In genomic region chr5:52809884-52810283, GRCh38 we compare ENCODE assay signal across 9 cellular contexts. TPM values are rescaled to one million over a fixed set of nuclear protein-coding genes. Genes with fewer than 3 reads are reported as not detected.
DNase-seq lines count a peak whose midpoint lies in the region; ATAC-seq, FAIRE-seq and TF ChIP-seq lines count a peak whose summit lies in the region.
"Had no signal": no experiment of that assay in that cellular context is flagged by ENCODE, and none has a peak within 500 bp of the region (broad histone marks: within the 10 kb centered on the region; RNA-seq: fewer than 3 reads in every experiment).

No MANE protein-coding gene starts in this region.

- 84% methylated on average over 1 of the region's 1 CpG for WGBS in HepG2 (ENCODE audit: low lambda C conversion rate)

- H3K27ac ChIP-seq in left ventricle myocardium inferior (replicated peaks): peak overlapping the region; percentile 51
- H3K27ac ChIP-seq in HepG2 (ENCODE audit: extremely low read length, insufficient read depth, low read length): no peak overlapping the region
- peak overlapping the region; percentile 73 to 96 for H3K27ac ChIP-seq in uterus

- TF ChIP-seq CTCF in left ventricle myocardium inferior (IDR thresholded peaks at IDR 0.05; ENCODE audit: borderline replicate concordance) (no peak), HepG2 (CRISPR knock-in tag; IDR thresholded peaks at IDR 0.05) (no peak), uterus (IDR thresholded peaks at IDR 0.05) (no peak)

- CTCF ChIA-PET in HepG2 (lab: Yijun Ruan, JAX; ENCODE audit: low intra/inter-chr PET ratio, low total read pairs): no interaction called here
- CTCF ChIA-PET in HEK293T (lab: Yijun Ruan, JAX): interaction anchor here (1.2 to 1.4 kb wide), 2 partner anchors 22 to 117 kb away, joined by 3 read pairs; no protein-coding TSS in a partner anchor

- H3K79me2 ChIP-seq in HepG2 (ENCODE audit: insufficient read depth, low read length): peaks cover 25% of the 10 kb centered on the region

- no peaks in the 10 kb centered on the region for H3K9me3 ChIP-seq in left ventricle myocardium inferior (replicated peaks)
- H3K9me3 ChIP-seq in adipocyte (ENCODE audit: control insufficient read depth, low read length): no peaks in the 10 kb centered on the region
- no peaks in the 10 kb centered on the region for H3K9me3 ChIP-seq in HepG2 (ENCODE audit: low read length)
- H3K9me3 ChIP-seq in uterus: no peaks in the 10 kb centered on the region

- TF ChIP-seq RAD21 in HepG2 (CRISPR knock-in tag; IDR thresholded peaks at IDR 0.05): no peak

- intact Hi-C loops in left ventricle myocardium inferior (cut with micrococcal nuclease) (no loop called here), Right ventricle myocardium inferior (cut with DNase I) (no loop called here), HepG2 (cut with micrococcal nuclease; ENCODE audit: unreplicated experiment) (no loop called here), uterus (cut with DNase I; ENCODE audit: low total_unique reads) (no loop called here)

- H3K4me1 ChIP-seq in left ventricle myocardium inferior (peaks cover 90% of the 10 kb centered on the region), adipocyte (ENCODE audit: control insufficient read depth, insufficient read depth, low read length) (peaks cover 44% of the 10 kb centered on the region), HepG2 (ENCODE audit: insufficient read depth, low read length) (peaks cover 43% of the 10 kb centered on the region), uterus (peaks cover 8 to 15% of the 10 kb centered on the region in 2 donors)

- H3K36me3 ChIP-seq in left ventricle myocardium inferior (no peaks in the 10 kb centered on the region), adipocyte (ENCODE audit: control insufficient read depth, insufficient read depth, low read length, severe bottlenecking) (peaks cover 7% of the 10 kb centered on the region), HepG2 (replicated peaks in 1 of 2; ENCODE audit: control insufficient read depth in 1 of 2, insufficient read depth in 2 of 2, low read length in 2 of 2) (peaks cover 0 to 10% of the 10 kb centered on the region in 2 experiments; a peak in 1 of 5 replicates), uterus (no peaks in the 10 kb centered on the region)

- H3K4me2 ChIP-seq in HepG2 (ENCODE audit: low read depth, low read length): no peak overlapping the region

- no peak for TF ChIP-seq POLR2A in HepG2 (IDR thresholded peaks at IDR 0.05; ENCODE audit: insufficient read depth in 1 of 2, low read depth in 2 of 2, low read length in 2 of 2)
- TF ChIP-seq POLR2A in uterus (IDR thresholded peaks at IDR 0.05): no peak

- POLR2A ChIA-PET in HepG2 (lab: Yijun Ruan, JAX) (no interaction called here), HEK293T (lab: Yijun Ruan, JAX) (no interaction called here)

- H3K4me3 ChIP-seq in left ventricle myocardium inferior (no peak overlapping the region), adipocyte (ENCODE audit: low read length) (no peak overlapping the region), HepG2 (replicated peaks in 1 of 3; ENCODE audit: insufficient read depth in 1 of 3, low read depth in 2 of 3, low read length in 3 of 3) (no peak overlapping the region), uterus (no peak overlapping the region)

- BruUV-seq in HepG2 (replicated peaks; lab: Mats Ljungman, UMichigan): no TSS peak

- no peak for FAIRE-seq in HepG2 (lab: Jason Lieb, UNC)

- H3K27me3 ChIP-seq in left ventricle myocardium inferior (ENCODE audit: low read depth) (no peaks in the 10 kb centered on the region), adipocyte (replicated peaks; ENCODE audit: control insufficient read depth, insufficient read depth, low read length) (no peaks in the 10 kb centered on the region), HepG2 (ENCODE audit: control insufficient read depth in 1 of 2, insufficient read depth in 2 of 2, low read length in 2 of 2) (no peaks in the 10 kb centered on the region), uterus (no peaks in the 10 kb centered on the region)

- no peak for ATAC-seq in Right ventricle myocardium inferior
- peak; percentile 38; the same call in 2 of the 3 replicates for ATAC-seq in HepG2

- H3K9ac ChIP-seq in adipocyte (ENCODE audit: low read length): peak overlapping the region; percentile 23
- H3K9ac ChIP-seq in HepG2 (ENCODE audit: insufficient read depth, low read depth, low read length): no peak overlapping the region

- TF ChIP-seq EP300 in HepG2 (IDR thresholded peaks at IDR 0.05; ENCODE audit: low read depth in 2 of 2, low read length in 2 of 2): no peak
- no peak for TF ChIP-seq EP300 in HepG2 (CRISPR knock-in tag; IDR thresholded peaks at IDR 0.05; ENCODE audit: borderline replicate concordance)

- DNase-seq in left ventricle myocardium inferior (no peak), Right ventricle myocardium inferior (ENCODE audit: missing footprints) (no peak), adipocyte (ENCODE audit: low read depth) (peak; percentile 60), HepG2 (ENCODE audit: low spot score) (no peak), uterus (no peak), HEK293T (ENCODE audit: extremely low spot score) (no peak), NCI-H774 (lab: John Stamatoyannopoulos, UW) (no peak)
- DNase-seq in activated CD4-positive, alpha-beta T cell treated with anti-CD3 and anti-CD28 coated beads, Interleukin-2, amount 50 U/mL, for 1 hour: no peak
- DNase-seq: NCI-H1930 had no signal

- in situ Hi-C loops in HepG2 (cut with HindIII; ENCODE audit: extremely low pct_ligation_motif_present, low pct_unique_long_range_greater_than_20kb): no loop called here

- no peaks in the 10 kb centered on the region for H4K20me1 ChIP-seq in HepG2 (ENCODE audit: insufficient read depth, low read length)

- H2AFZ ChIP-seq in HepG2 (ENCODE audit: low read length): no peak overlapping the region

TF ChIP-seq in HepG2, 621 proteins besides CTCF, POLR2A, EP300 and RAD21 (continues in another document):
- no peak for TF ChIP-seq PAF1 (CRISPR knock-in tag; IDR thresholded peaks at IDR 0.05)

TF ChIP-seq in HEK293T, 16 proteins besides CTCF, POLR2A, EP300 and RAD21 (continues in another document):
- TF ChIP-seq SP1 (IDR thresholded peaks at IDR 0.05) (no peak), NFRKB (IDR thresholded peaks at IDR 0.05) (no peak), FOXK2 (IDR thresholded peaks at IDR 0.05) (no peak), HDGF (IDR thresholded peaks at IDR 0.05; ENCODE audit: borderline replicate concordance) (no peak), LEF1 (IDR thresholded peaks at IDR 0.05; ENCODE audit: borderline replicate concordance) (no peak), ZNF384 (IDR thresholded peaks at IDR 0.05) (no peak)

RNA-seq across cellular contexts. Expression of gene ITGA1, which starts 22.2 kb away (rescaled TPM):
- total RNA-seq in left ventricle myocardium inferior (28.4 TPM), Right ventricle myocardium inferior (29.9 TPM), HepG2 (2016; rRNA removed; fragmentation: Illumina TruSeq; extraction: Trizol) (11.6 and 23.1 TPM in 2 replicates), uterus (10 to 100 TPM; 41.8 to 94.0 (median 69.6) TPM)
- total RNA-seq in HepG2 (2016; cell fraction: cytosol; rRNA removed; fragmentation: Illumina TruSeq; extraction: Trizol; ENCODE audit: low read depth): 3.4 and 5.7 TPM in 2 replicates
- 12.0 and 21.2 TPM in 2 replicates for total RNA-seq in HepG2 (2016; cell fraction: insoluble cytoplasmic fraction; rRNA removed; fragmentation: Illumina TruSeq; extraction: Trizol)
- total RNA-seq in HepG2 (2016; cell fraction: membrane; rRNA removed; fragmentation: Illumina TruSeq; extraction: Trizol): 3.1 and 3.8 TPM in 2 replicates
- total RNA-seq in HepG2 (2016; cell fraction: nucleus; rRNA removed; fragmentation: Illumina TruSeq; extraction: Trizol): 34.4 and 38.7 TPM in 2 replicates
- 28.6 and 35.6 TPM in 2 replicates for polyA plus RNA-seq in HepG2 (2011; rRNA removed)
- polyA plus RNA-seq in HepG2 (2011; cell fraction: cytosol; rRNA removed): 8.2 and 21.3 TPM in 2 replicates
- polyA plus RNA-seq in HepG2 (2011; cell fraction: nucleus; rRNA removed): 37.8 and 49.4 TPM in 2 replicates
- polyA plus RNA-seq in HepG2 (2012): 22.3 and 27.3 TPM in 2 replicates
- polyA plus RNA-seq in HepG2 (2016; cell fraction: cytosol; fragmentation: Illumina TruSeq; extraction: Trizol; ENCODE audit: low read depth): 0.44 and 0.49 TPM in 2 replicates
- 3.9 and 4.0 TPM in 2 replicates for polyA plus RNA-seq in HepG2 (2016; cell fraction: insoluble cytoplasmic fraction; fragmentation: Illumina TruSeq; extraction: Trizol; ENCODE audit: low read depth)
- 0.74 and 0.87 TPM in 2 replicates for polyA plus RNA-seq in HepG2 (2016; cell fraction: membrane; fragmentation: Illumina TruSeq; extraction: Trizol; ENCODE audit: low read depth)
- 16.4 and 19.4 TPM in 2 replicates for polyA plus RNA-seq in HepG2 (2016; cell fraction: nucleus; fragmentation: Illumina TruSeq; extraction: Trizol; ENCODE audit: insufficient read depth, low read depth)
- polyA minus RNA-seq in HepG2 (2011; rRNA and poly(A)+ RNA removed; ENCODE audit: low replicate concordance): 58.0 and 60.0 TPM in 2 replicates
- polyA minus RNA-seq in HepG2 (2011; cell fraction: cytosol; rRNA and poly(A)+ RNA removed): 32.8 and 74.9 TPM in 2 replicates
- 121 and 200 TPM in 2 replicates for polyA minus RNA-seq in HepG2 (2011; cell fraction: nucleus; rRNA and poly(A)+ RNA removed)

RNA-seq across cellular contexts. Expression of gene PELO, which starts 22.2 kb away (rescaled TPM):
- 19.7 TPM for total RNA-seq in left ventricle myocardium inferior
- 20.5 TPM for total RNA-seq in Right ventricle myocardium inferior
- 19.0 and 19.5 TPM in 2 replicates for total RNA-seq in HepG2 (2016; rRNA removed; fragmentation: Illumina TruSeq; extraction: Trizol)
- 3.8 and 4.6 TPM in 2 replicates for total RNA-seq in HepG2 (2016; cell fraction: cytosol; rRNA removed; fragmentation: Illumina TruSeq; extraction: Trizol; ENCODE audit: low read depth)
- total RNA-seq in HepG2 (2016; cell fraction: insoluble cytoplasmic fraction; rRNA removed; fragmentation: Illumina TruSeq; extraction: Trizol): 18.5 and 21.4 TPM in 2 replicates
- total RNA-seq in HepG2 (2016; cell fraction: membrane; rRNA removed; fragmentation: Illumina TruSeq; extraction: Trizol): 8.8 and 9.7 TPM in 2 replicates
- total RNA-seq in HepG2 (2016; cell fraction: nucleus; rRNA removed; fragmentation: Illumina TruSeq; extraction: Trizol): 14.0 and 15.7 TPM in 2 replicates
- 22.7 and 23.9 TPM in 2 replicates for polyA plus RNA-seq in HepG2 (2011; rRNA removed)
- polyA plus RNA-seq in HepG2 (2011; cell fraction: cytosol; rRNA removed): 17.8 and 20.4 TPM in 2 replicates
- 15.6 and 17.4 TPM in 2 replicates for polyA plus RNA-seq in HepG2 (2011; cell fraction: nucleus; rRNA removed)
- 15.8 and 20.8 TPM in 2 replicates for polyA plus RNA-seq in HepG2 (2012)
- polyA plus RNA-seq in HepG2 (2016; cell fraction: cytosol; fragmentation: Illumina TruSeq; extraction: Trizol; ENCODE audit: low read depth): 3.3 TPM in 2 replicates
- 19.1 and 19.8 TPM in 2 replicates for polyA plus RNA-seq in HepG2 (2016; cell fraction: insoluble cytoplasmic fraction; fragmentation: Illumina TruSeq; extraction: Trizol; ENCODE audit: low read depth)
- 3.8 and 5.3 TPM in 2 replicates for polyA plus RNA-seq in HepG2 (2016; cell fraction: membrane; fragmentation: Illumina TruSeq; extraction: Trizol; ENCODE audit: low read depth)
- polyA plus RNA-seq in HepG2 (2016; cell fraction: nucleus; fragmentation: Illumina TruSeq; extraction: Trizol; ENCODE audit: insufficient read depth, low read depth): 17.1 and 20.3 TPM in 2 replicates
- polyA minus RNA-seq in HepG2 (2011; rRNA and poly(A)+ RNA removed; ENCODE audit: low replicate concordance): 30.8 and 31.8 TPM in 2 replicates
- polyA minus RNA-seq in HepG2 (2011; cell fraction: cytosol; rRNA and poly(A)+ RNA removed): 14.2 and 15.1 TPM in 2 replicates
- 40.3 and 47.0 TPM in 2 replicates for polyA minus RNA-seq in HepG2 (2011; cell fraction: nucleus; rRNA and poly(A)+ RNA removed)
- total RNA-seq in uterus: 10 to 100 TPM; 16.5 to 35.8 (median 24.6) TPM
